Comparison of ENCODE assay signal across 1 cellular context in the genomic region with DNA sequence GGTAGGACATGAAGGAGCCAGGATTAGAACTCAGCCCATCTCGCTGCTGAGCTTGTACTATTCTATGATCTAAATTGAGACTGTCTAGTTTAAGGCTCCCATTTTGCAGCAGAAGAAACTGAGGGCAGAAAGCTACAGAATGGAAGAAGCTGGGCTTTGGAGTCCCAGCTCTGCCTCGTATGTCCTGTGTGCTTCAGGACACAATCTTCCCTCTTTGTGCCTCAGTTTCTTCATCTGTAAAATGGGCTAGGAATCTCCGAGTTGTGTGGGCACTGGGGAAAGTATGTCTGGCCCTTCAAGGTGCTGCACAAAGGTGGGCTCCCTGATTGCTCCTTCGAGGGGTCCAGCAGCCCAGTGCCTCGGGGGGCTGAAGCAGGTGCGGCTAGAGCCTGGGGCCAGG.
TF ChIP-seq lines count a peak whose summit lies in the region.

No MANE protein-coding gene starts in this region.

TF ChIP-seq in K562, 482 proteins besides CTCF, POLR2A, EP300 and RAD21:
- TF ChIP-seq SMARCA4 (IDR thresholded peaks at IDR 0.05) (no peak), SMARCA5 (IDR thresholded peaks at IDR 0.05) (peak; percentile 53; the same call in 1 of the 2 replicates), BCOR (IDR thresholded peaks at IDR 0.05) (peak; percentile 94), KDM1A (IDR thresholded peaks at IDR 0.05) (peak; percentile 66 to 86; a peak in 3 of 4 replicates), ADNP (tag; IDR thresholded peaks at IDR 0.05) (peak; percentile 79; the same call in 1 of the 2 replicates), RBM25 (IDR thresholded peaks at IDR 0.05; ENCODE audit: low read depth, low read length, severe bottlenecking) (peak; percentile 91), HDAC2 (IDR thresholded peaks at IDR 0.05) (peak; percentile 77), RCOR1 (IDR thresholded peaks at IDR 0.05; ENCODE audit: borderline replicate concordance in 1 of 2, low read depth in 2 of 2, low read length in 2 of 2) (0 out of 4 replicates have a peak, but pooled peaks of 1 of the 2 experiments have one; percentile 14), CBX3 (IDR thresholded peaks at IDR 0.05; ENCODE audit: borderline replicate concordance in 1 of 2, low read length in 2 of 2) (0 out of 3 replicates have a peak, but pooled peaks of 1 of the 2 experiments have one; percentile 36), YBX1 (IDR thresholded peaks at IDR 0.05) (no peak), MAX (CRISPR knock-in tag; IDR thresholded peaks at IDR 0.05) (0 out of 2 replicates have a peak, but pooled peaks have one; percentile 10), CBX1 (IDR thresholded peaks at IDR 0.05; ENCODE audit: low read depth) (peak; percentile 63), GABPB1 (CRISPR knock-in tag; IDR thresholded peaks at IDR 0.05) (no peak), CHD4 (IDR thresholded peaks at IDR 0.05; ENCODE audit: insufficient read depth, insufficient replicate concordance, low read depth, low read length, poor library complexity, severe bottlenecking) (peak; percentile 47), ZNF76 (CRISPR knock-in tag; IDR thresholded peaks at IDR 0.05; ENCODE audit: borderline replicate concordance) (no peak)
- TF ChIP-seq, protein P1, sequence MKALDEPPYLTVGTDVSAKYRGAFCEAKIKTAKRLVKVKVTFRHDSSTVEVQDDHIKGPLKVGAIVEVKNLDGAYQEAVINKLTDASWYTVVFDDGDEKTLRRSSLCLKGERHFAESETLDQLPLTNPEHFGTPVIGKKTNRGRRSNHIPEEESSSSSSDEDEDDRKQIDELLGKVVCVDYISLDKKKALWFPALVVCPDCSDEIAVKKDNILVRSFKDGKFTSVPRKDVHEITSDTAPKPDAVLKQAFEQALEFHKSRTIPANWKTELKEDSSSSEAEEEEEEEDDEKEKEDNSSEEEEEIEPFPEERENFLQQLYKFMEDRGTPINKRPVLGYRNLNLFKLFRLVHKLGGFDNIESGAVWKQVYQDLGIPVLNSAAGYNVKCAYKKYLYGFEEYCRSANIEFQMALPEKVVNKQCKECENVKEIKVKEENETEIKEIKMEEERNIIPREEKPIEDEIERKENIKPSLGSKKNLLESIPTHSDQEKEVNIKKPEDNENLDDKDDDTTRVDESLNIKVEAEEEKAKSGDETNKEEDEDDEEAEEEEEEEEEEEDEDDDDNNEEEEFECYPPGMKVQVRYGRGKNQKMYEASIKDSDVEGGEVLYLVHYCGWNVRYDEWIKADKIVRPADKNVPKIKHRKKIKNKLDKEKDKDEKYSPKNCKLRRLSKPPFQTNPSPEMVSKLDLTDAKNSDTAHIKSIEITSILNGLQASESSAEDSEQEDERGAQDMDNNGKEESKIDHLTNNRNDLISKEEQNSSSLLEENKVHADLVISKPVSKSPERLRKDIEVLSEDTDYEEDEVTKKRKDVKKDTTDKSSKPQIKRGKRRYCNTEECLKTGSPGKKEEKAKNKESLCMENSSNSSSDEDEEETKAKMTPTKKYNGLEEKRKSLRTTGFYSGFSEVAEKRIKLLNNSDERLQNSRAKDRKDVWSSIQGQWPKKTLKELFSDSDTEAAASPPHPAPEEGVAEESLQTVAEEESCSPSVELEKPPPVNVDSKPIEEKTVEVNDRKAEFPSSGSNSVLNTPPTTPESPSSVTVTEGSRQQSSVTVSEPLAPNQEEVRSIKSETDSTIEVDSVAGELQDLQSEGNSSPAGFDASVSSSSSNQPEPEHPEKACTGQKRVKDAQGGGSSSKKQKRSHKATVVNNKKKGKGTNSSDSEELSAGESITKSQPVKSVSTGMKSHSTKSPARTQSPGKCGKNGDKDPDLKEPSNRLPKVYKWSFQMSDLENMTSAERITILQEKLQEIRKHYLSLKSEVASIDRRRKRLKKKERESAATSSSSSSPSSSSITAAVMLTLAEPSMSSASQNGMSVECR (CRISPR knock-in tag; IDR thresholded peaks at IDR 0.05) = peak; percentile 49; the same call in 1 of the 2 replicates
TF ChIP-seq in K562: peak in this region for 12.
